In the genomic region with DNA sequence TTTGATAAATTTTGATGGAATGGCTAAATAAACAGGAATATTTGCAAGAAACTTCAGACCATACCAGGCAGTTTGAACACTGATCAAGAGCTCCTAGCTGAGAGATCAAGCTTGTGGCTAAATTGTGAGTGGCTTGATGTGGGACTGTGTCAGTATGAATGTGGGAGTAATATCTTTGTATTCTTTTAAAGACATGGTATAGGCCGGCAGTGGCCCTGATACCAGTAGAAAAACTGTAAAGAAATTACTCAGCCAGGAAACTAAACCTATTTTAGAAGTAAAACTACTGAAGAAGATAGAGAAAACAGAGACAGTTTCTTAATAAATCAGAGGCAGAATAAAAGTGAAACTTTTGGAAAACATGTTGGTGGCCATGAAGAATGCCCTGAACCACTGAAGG, we compare ENCODE assay signal across 6 cellular contexts.
"Had no signal": no experiment of that assay in that cellular context is flagged by ENCODE, and none has a peak within 500 bp of the region (broad histone marks: within the 10 kb centered on the region; RNA-seq: fewer than 3 reads in every experiment).

No MANE protein-coding gene starts in this region.

- H2AFZ ChIP-seq: GM23338 had no signal

- H3K4me2 ChIP-seq: GM23338 had no signal

- H3K4me3 ChIP-seq: GM23338, K562 had no signal

- DNase-seq: H9, HCEC 1CT, IMR-90, KG1 had no signal

- ATAC-seq: GM23338, K562 had no signal
